ENCODE assay signal across 25 cellular contexts in genomic region chr22:49298834-49299750, GRCh38.
DNase-seq lines count a peak whose midpoint lies in the region; TF ChIP-seq lines count a peak whose summit lies in the region.
"Had no signal": no experiment of that assay in that cellular context is flagged by ENCODE, and none has a peak within 500 bp of the region (broad histone marks: within the 10 kb centered on the region; RNA-seq: fewer than 3 reads in every experiment).

No MANE protein-coding gene starts in this region.

- peaks cover 5% of the 10 kb centered on the region for H3K4me1 Mint-ChIP-seq in type B pancreatic cell (ENCODE audit: unreplicated experiment)
- H3K4me1 Mint-ChIP-seq in T-helper 2 cell treated with Interferon-gamma antibody and Interleukin-4, amounts not matched to agents 5 μg/mL and 100 μg/mL, for 36 hours (ENCODE audit: low read depth) = no peaks in the 10 kb centered on the region
- H3K4me1 Mint-ChIP-seq: activated CD4-positive, alpha-beta T cell treated with anti-CD3 and anti-CD28 coated beads, Interleukin-2, amount 10 ng/mL, durations not matched to agents 24 days and 14 days; immature natural killer cell; nephron had no signal

- H3K27me3 ChIP-seq in adrenal gland = no peaks in the 10 kb centered on the region
- H3K27me3 ChIP-seq: body of pancreas, colonic mucosa had no signal

- intact Hi-C loops in adrenal gland (cut with DNase I) = no loop called here

- no peak overlapping the region for H3K27ac Mint-ChIP-seq in type B pancreatic cell
- H3K27ac Mint-ChIP-seq in T-helper 2 cell treated with Interferon-gamma antibody and Interleukin-4, amounts not matched to agents 5 μg/mL and 100 μg/mL, for 36 hours = no peak overlapping the region
- H3K27ac Mint-ChIP-seq: activated CD4-positive, alpha-beta T cell treated with anti-CD3 and anti-CD28 coated beads, Interleukin-2, amount 10 ng/mL, durations not matched to agents 24 days and 14 days; nephron; T-helper 1 cell treated with Interleukin-12 subunit alpha and Interleukin-12 subunit beta and Interleukin-4 antibody, amounts not matched to agents 30 μg/mL and 1 μg/mL, for 36 hours had no signal

- 81 to 88% (median 85%) methylated on average over 27 to 34 of the region's 34 CpGs for WGBS in adrenal gland, 4 donors

- no peak for TF ChIP-seq CTCF in adrenal gland (IDR thresholded peaks at IDR 0.05)
- no peak for TF ChIP-seq CTCF in type B pancreatic cell (conservative IDR thresholded peaks at IDR 0.05)

- no peaks in the 10 kb centered on the region for H3K36me3 ChIP-seq in adrenal gland (replicated peaks in 1 of 2)
- H3K36me3 ChIP-seq: colonic mucosa, esophagus muscularis mucosa, SJCRH30 had no signal

- H3K36me3 Mint-ChIP-seq in type B pancreatic cell = no peaks in the 10 kb centered on the region
- H3K36me3 Mint-ChIP-seq in T-helper 2 cell treated with Interferon-gamma antibody and Interleukin-4, amounts not matched to agents 5 μg/mL and 100 μg/mL, for 36 hours (ENCODE audit: low read depth) = no peaks in the 10 kb centered on the region
- H3K36me3 Mint-ChIP-seq: immature natural killer cell had no signal

- no peak overlapping the region for H3K27ac ChIP-seq in adrenal gland
- H3K27ac ChIP-seq: body of pancreas, colonic mucosa, esophagus muscularis mucosa, KMS-11, parathyroid adenoma, SJCRH30 had no signal

- DNase-seq in activated effector memory CD4-positive, alpha-beta T cell treated with anti-CD3 and anti-CD28 coated beads, Interleukin-2, amount 50 U/mL, for 16 hours = peak; percentile 27
- DNase-seq in activated effector memory CD4-positive, alpha-beta T cell treated with Interleukin-2 at 50 U/mL for 16 hours = no peak
- peak in 4 of 7 donors; percentile 3 to 11 (median 6) for DNase-seq in adrenal gland
- DNase-seq in mucosa of gallbladder (ENCODE audit: low spot score) = peak; percentile 7
- peak; percentile 60 for DNase-seq in type B pancreatic cell (ENCODE audit: extremely low spot score, unreplicated experiment)
- DNase-seq in T-helper 2 cell treated with Interferon-gamma antibody and Interleukin-4, amounts not matched to agents 5 μg/mL and 100 μg/mL, for 36 hours (ENCODE audit: low spot score) = no peak
- no peak for DNase-seq in NCI-H1694 (lab: John Stamatoyannopoulos, UW)
- no peak for DNase-seq in DMS79 (lab: John Stamatoyannopoulos, UW)
- DNase-seq: activated CD4-positive, alpha-beta T cell treated with anti-CD3 and anti-CD28 coated beads, Interleukin-2, amount 10 ng/mL, durations not matched to agents 24 days and 14 days; activated gamma-delta T cell treated with Interleukin-2 at 50 U/mL for 16 hours; C1 segment of cervical spinal cord; Caco-2; colonic mucosa; GOT3; immature natural killer cell; NCI-H1436 treated with DMSO at 0.1 percent for 48 hours; NCI-H2171; NCI-H510A treated with DMSO at 0.1 percent for 48 hours; SJCRH30 had no signal

- H3K4me1 ChIP-seq in adrenal gland (replicated peaks in 1 of 2) = no peaks in the 10 kb centered on the region
- H3K4me1 ChIP-seq: body of pancreas, Caco-2, colonic mucosa, esophagus muscularis mucosa, parathyroid adenoma, SJCRH30 had no signal

- no peaks in the 10 kb centered on the region for H3K9me3 Mint-ChIP-seq in type B pancreatic cell
- H3K9me3 Mint-ChIP-seq in T-helper 2 cell treated with Interferon-gamma antibody and Interleukin-4, amounts not matched to agents 5 μg/mL and 100 μg/mL, for 36 hours = no peaks in the 10 kb centered on the region
- H3K9me3 Mint-ChIP-seq: activated CD4-positive, alpha-beta T cell treated with anti-CD3 and anti-CD28 coated beads, Interleukin-2, amount 10 ng/mL, durations not matched to agents 24 days and 14 days had no signal

- H3K4me3 ChIP-seq in adrenal gland = no peak overlapping the region
- H3K4me3 ChIP-seq: body of pancreas, colonic mucosa, esophagus muscularis mucosa, SJCRH30 had no signal

- no peak overlapping the region for H3K4me3 Mint-ChIP-seq in type B pancreatic cell
- H3K4me3 Mint-ChIP-seq in T-helper 2 cell treated with Interferon-gamma antibody and Interleukin-4, amounts not matched to agents 5 μg/mL and 100 μg/mL, for 36 hours = no peak overlapping the region
- H3K4me3 Mint-ChIP-seq: activated CD4-positive, alpha-beta T cell treated with anti-CD3 and anti-CD28 coated beads, Interleukin-2, amount 10 ng/mL, durations not matched to agents 24 days and 14 days; nephron; T-helper 1 cell treated with Interleukin-12 subunit alpha and Interleukin-12 subunit beta and Interleukin-4 antibody, amounts not matched to agents 30 μg/mL and 1 μg/mL, for 36 hours had no signal

- TF ChIP-seq POLR2A in adrenal gland (IDR thresholded peaks at IDR 0.05) = no peak

- H3K9me3 ChIP-seq in adrenal gland (replicated peaks in 1 of 3) = no peaks in the 10 kb centered on the region
- H3K9me3 ChIP-seq: body of pancreas, Caco-2, colonic mucosa, SJCRH30 had no signal

- H3K27me3 Mint-ChIP-seq in type B pancreatic cell = peaks cover 12% of the 10 kb centered on the region
- H3K27me3 Mint-ChIP-seq in T-helper 2 cell treated with Interferon-gamma antibody and Interleukin-4, amounts not matched to agents 5 μg/mL and 100 μg/mL, for 36 hours (ENCODE audit: low read depth) = no peaks in the 10 kb centered on the region
- H3K27me3 Mint-ChIP-seq: activated CD4-positive, alpha-beta T cell treated with anti-CD3 and anti-CD28 coated beads, Interleukin-2, amount 10 ng/mL, durations not matched to agents 24 days and 14 days had no signal

Comparison
In these comparisons a context has a peak if more than half of its experiments do, and no peak if none do; other contexts are left out.
1. DNase-seq: peak in activated effector memory CD4-positive, alpha-beta T cell treated with anti-CD3 and anti-CD28 coated beads, Interleukin-2, amount 50 U/mL, for 16 hours (single experiment), adrenal gland (4 of 7), mucosa of gallbladder (single experiment) and type B pancreatic cell (single experiment); none in activated effector memory CD4-positive, alpha-beta T cell treated with Interleukin-2 at 50 U/mL for 16 hours (single experiment), T-helper 2 cell treated with Interferon-gamma antibody and Interleukin-4, amounts not matched to agents 5 μg/mL and 100 μg/mL, for 36 hours (single experiment), NCI-H1694 (single experiment) and DMS79 (single experiment).